Comparison of ENCODE assay signal across 8 cellular contexts in genomic region chr19:52961981-52962380, GRCh38. TPM values are rescaled to one million over a fixed set of nuclear protein-coding genes. Genes with fewer than 3 reads are reported as not detected.
DNase-seq lines count a peak whose midpoint lies in the region; ATAC-seq and TF ChIP-seq lines count a peak whose summit lies in the region.

No MANE protein-coding gene starts in this region.

- H3K36me3 ChIP-seq in H7 (replicated peaks; ENCODE audit: control insufficient read depth, insufficient read depth, low read length) (peaks cover 2% of the 10 kb centered on the region), WERI-Rb-1 (peaks cover 21% of the 10 kb centered on the region), hepatocyte (replicated peaks; ENCODE audit: insufficient read depth, low read depth) (no peaks in the 10 kb centered on the region), spleen (peaks cover 0 to 41% (median 19%) of the 10 kb centered on the region in 6 donors)

- H3K4me3 ChIP-seq in H7 (ENCODE audit: insufficient read depth, low read depth, low read length) (peak overlapping the region; percentile 76), WERI-Rb-1 (ENCODE audit: low read depth, low read length) (peak overlapping the region; percentile 95), hepatocyte (peak overlapping the region; percentile 60), spleen (peak overlapping the region; percentile 64 to 93 (median 83))

- no peak for TF ChIP-seq POLR2A in spleen (IDR thresholded peaks at IDR 0.05)

- WGBS in hepatocyte (ENCODE audit: low lambda C conversion rate, missing lambda C conversion rate) = 17% methylated on average over 5 of the region's 5 CpGs
- WGBS in spleen, 5 donors = 37 to 54% (median 39%) methylated on average over 5 of the region's 5 CpGs

- no peaks in the 10 kb centered on the region for H4K20me1 ChIP-seq in hepatocyte (ENCODE audit: insufficient read depth, poor library complexity, severe bottlenecking)

- no peak for ATAC-seq in HG03469 (IDR thresholded peaks at IDR 0.05; ENCODE audit: unreplicated experiment)

- H3K9me3 ChIP-seq in WERI-Rb-1 (ENCODE audit: severe bottlenecking) = peaks cover under 1% of the 10 kb centered on the region
- no peaks in the 10 kb centered on the region for H3K9me3 ChIP-seq in hepatocyte (ENCODE audit: low read depth)
- H3K9me3 ChIP-seq in spleen = peaks cover 0 to 57% (median 43%) of the 10 kb centered on the region in 8 donors

- peaks cover 47% of the 10 kb centered on the region for H3K79me2 ChIP-seq in hepatocyte

- DNase-seq in H7 = peak; percentile 5
- DNase-seq in WERI-Rb-1 = no peak
- DNase-seq in hepatocyte (ENCODE audit: low spot score) = no peak
- DNase-seq in spleen = no peak
- no peak for DNase-seq in cerebellum (ENCODE audit: low spot score)
- DNase-seq in activated CD4-positive, CD25-positive, alpha-beta regulatory T cell (lab: John Stamatoyannopoulos, UW) = no peak
- DNase-seq in activated CD8-positive, alpha-beta memory T cell treated with anti-CD3 and anti-CD28 coated beads for 24 hours = no peak

- H3K4me1 ChIP-seq in hepatocyte (ENCODE audit: insufficient read depth) = peaks cover 5% of the 10 kb centered on the region
- H3K4me1 ChIP-seq in spleen = peaks cover 4 to 26% (median 22%) of the 10 kb centered on the region in 6 donors

- H3K27ac ChIP-seq in WERI-Rb-1 (peak overlapping the region; percentile 62), hepatocyte (peak overlapping the region; percentile 90), spleen (peak overlapping the region; percentile 65 to 89 (median 84))

- peak overlapping the region; percentile 74 for H3K4me2 ChIP-seq in hepatocyte

- H3K9me2 ChIP-seq in hepatocyte (replicated peaks; ENCODE audit: insufficient read depth) = no peaks in the 10 kb centered on the region

- intact Hi-C loops in spleen (cut with DNase I; ENCODE audit: low total_unique reads) = no loop called here

- peak overlapping the region; percentile 72 for H2AFZ ChIP-seq in hepatocyte

- H3K27me3 ChIP-seq in H7 (ENCODE audit: control insufficient read depth, insufficient read depth, low read length) (no peaks in the 10 kb centered on the region), WERI-Rb-1 (ENCODE audit: insufficient read depth, low read depth, severe bottlenecking) (no peaks in the 10 kb centered on the region), hepatocyte (no peaks in the 10 kb centered on the region), spleen (replicated peaks in 1 of 7) (no peaks in the 10 kb centered on the region)

- TF ChIP-seq CTCF in WERI-Rb-1 (IDR thresholded peaks at IDR 0.05; ENCODE audit: low read depth, low read length) (no peak), hepatocyte (IDR thresholded peaks at IDR 0.05; ENCODE audit: poor library complexity) (no peak), spleen (IDR thresholded peaks at IDR 0.05 in 8 of 11, conservative IDR thresholded peaks at IDR 0.05 in 3 of 11) (no peak)

RNA-seq across cellular contexts. Expression of gene ZNF816, which starts 0.7 kb away (rescaled TPM):
- 14.8 and 22.2 TPM in 2 replicates for total RNA-seq in H7 (2014; rRNA removed; shearing (Covaris generic))
- total RNA-seq in hepatocyte = 10.7 and 18.5 TPM in 2 replicates
- 5.1 and 6.3 TPM in 2 replicates for polyA plus RNA-seq in hepatocyte
- 10 to 100 TPM in 5 of 7 donors, 1 to 10 TPM in 2; 8.1 to 16.1 (median 12.5) TPM for total RNA-seq in spleen
- 1 to 10 TPM; 4.1 to 7.2 (median 4.7) TPM for polyA plus RNA-seq in spleen
- total RNA-seq in cerebellum = 8.9 TPM

RNA-seq across cellular contexts. Expression of gene ZNF888, which starts 38.8 kb away (rescaled TPM):
- 4.6 and 5.7 TPM in 2 replicates for total RNA-seq in H7 (2014; rRNA removed; shearing (Covaris generic))
- total RNA-seq in hepatocyte (5.5 and 9.3 TPM in 2 replicates), spleen (1 to 10 TPM; 4.3 to 7.7 (median 5.4) TPM), cerebellum (3.4 TPM)
- polyA plus RNA-seq in hepatocyte (1.2 and 4.8 TPM in 2 replicates), spleen (1 to 10 TPM; 2.0 to 2.6 (median 2.2) TPM)

RNA-seq across cellular contexts. Expression of gene ERVV-1, which starts 51.7 kb away (rescaled TPM):
- 0.17 and 0.33 TPM in 2 replicates for total RNA-seq in H7 (2014; rRNA removed; shearing (Covaris generic))
- 0.36 TPM in 1 of 2 replicates, not detected in the other for total RNA-seq in hepatocyte
- polyA plus RNA-seq in hepatocyte = 0.19 and 0.62 TPM in 2 replicates
- total RNA-seq in spleen = not detected
- not detected for polyA plus RNA-seq in spleen
- not detected for total RNA-seq in cerebellum
